ENCODE assay signal across 8 cellular contexts in genomic region chr5:141050622-141051525, GRCh38. TPM values are rescaled to one million over a fixed set of nuclear protein-coding genes. Genes with fewer than 3 reads are reported as not detected.
A peak's percentile ranks its signal among the peaks of the same experiment; 100 is the strongest.
DNase-seq lines count a peak whose midpoint lies in the region; ATAC-seq and TF ChIP-seq lines count a peak whose summit lies in the region.

TSS of gene PCDHB1 (plus strand) at chr5:141051374. CDS start at chr5:141051471, 97 bp downstream.

- in situ Hi-C loops in Panc1 (cut with HindIII; ENCODE audit: low pct_unique_long_range_greater_than_20kb, low sequenced_read_pairs), result no loop called here

- peaks cover 15% of the 10 kb centered on the region for H3K23me2 ChIP-seq in H9 (ENCODE audit: insufficient read length, low read depth, low read length, poor library complexity, severe bottlenecking)

- H3K18ac ChIP-seq in H9 (ENCODE audit: insufficient read length, low read depth, low read length), result peak within 1 kb of the TSS; percentile 19

- H2AK5ac ChIP-seq in H9 (ENCODE audit: insufficient read length, low read length), result no peak within 1 kb of the TSS

- TF ChIP-seq CTCF in H9 (conservative IDR thresholded peaks at IDR 0.05), result no peak
- TF ChIP-seq CTCF in Panc1 (IDR thresholded peaks at IDR 0.05), result no peak
- TF ChIP-seq CTCF in glutamatergic neuron (IDR thresholded peaks at IDR 0.05; ENCODE audit: partially characterized antibody, unreplicated experiment), result no peak

- H3K56ac ChIP-seq in H9 (ENCODE audit: insufficient read length, low read depth, low read length), result no peak within 1 kb of the TSS

- no peak within 1 kb of the TSS for H3K14ac ChIP-seq in H9 (ENCODE audit: insufficient read depth, low read length)

- no CpG with 5 or more reads among the region's 20 CpGs for WGBS in H9 (ENCODE audit: extremely low coverage, insufficient read length, low lambda C conversion rate)

- H3K9me3 Mint-ChIP-seq in H9 (no peaks in the 10 kb centered on the region), glutamatergic neuron (ENCODE audit: unreplicated experiment) (no peaks in the 10 kb centered on the region)

- intact Hi-C loops in Panc1 (cut with micrococcal nuclease; ENCODE audit: unreplicated experiment), result no loop called here

- H3K27me3 Mint-ChIP-seq in H9 (ENCODE audit: low read depth) (peaks cover 63% of the 10 kb centered on the region), glutamatergic neuron (ENCODE audit: unreplicated experiment) (peaks cover 6% of the 10 kb centered on the region)

- peak; percentile 64 for DNase-seq in H9
- no peak for DNase-seq in Panc1 (ENCODE audit: low read depth, low spot score)
- no peak for DNase-seq in glutamatergic neuron
- no peak for DNase-seq in activated CD4-positive, alpha-beta T cell treated with anti-CD3 and anti-CD28 coated beads for 48 hours
- no peak for DNase-seq in midbrain (lab: John Stamatoyannopoulos, UW)

- POLR2A ChIA-PET in Panc1 (lab: Charles Lee), result interaction anchor here (0.6 kb wide), 2 partner anchors 32 to 181 kb away, joined by 3 to 4 read pairs; no protein-coding TSS in a partner anchor

- H2BK120ac ChIP-seq in H9 (ENCODE audit: low read depth, low read length, poor library complexity, severe bottlenecking), result no peak within 1 kb of the TSS

- H3K9ac ChIP-seq in H9 (ENCODE audit: extremely low read depth, insufficient read length, low read length) (peak within 1 kb of the TSS; percentile 21), rectal smooth muscle tissue (ENCODE audit: low read length) (no peak within 1 kb of the TSS)

- H3K36me3 ChIP-seq in Panc1 (ENCODE audit: control insufficient read depth, insufficient read depth, low read length) (no peaks in the 10 kb centered on the region), rectal smooth muscle tissue (ENCODE audit: control insufficient read depth, insufficient read depth, low read length) (no peaks in the 10 kb centered on the region)

- H4K5ac ChIP-seq in H9 (ENCODE audit: insufficient read length, low read depth, low read length), result no peak within 1 kb of the TSS

- no peak within 1 kb of the TSS for H2BK5ac ChIP-seq in H9 (ENCODE audit: insufficient read length, low read length)

- no peak within 1 kb of the TSS for H3K27ac ChIP-seq in H9 (ENCODE audit: insufficient read length, low read depth, low read length)
- no peak within 1 kb of the TSS for H3K27ac ChIP-seq in Panc1 (ENCODE audit: low read length)
- no peak within 1 kb of the TSS for H3K27ac ChIP-seq in rectal smooth muscle tissue (ENCODE audit: low read depth, low read length)

- H2BK20ac ChIP-seq in H9 (ENCODE audit: low read depth, low read length, poor library complexity, severe bottlenecking), result no peak within 1 kb of the TSS

- peak within 1 kb of the TSS; percentile 98 for H2AFZ ChIP-seq in H9 (ENCODE audit: low read length)

- no peaks in the 10 kb centered on the region for H3K36me3 Mint-ChIP-seq in H9 (ENCODE audit: insufficient read depth in 1 of 3, low read depth in 3 of 3)
- H3K36me3 Mint-ChIP-seq in glutamatergic neuron (ENCODE audit: unreplicated experiment), result no peaks in the 10 kb centered on the region

- H3K4me1 Mint-ChIP-seq in H9 (peaks cover 15% of the 10 kb centered on the region in 2 experiments), glutamatergic neuron (ENCODE audit: low read depth, unreplicated experiment) (peaks cover 2% of the 10 kb centered on the region)

- no peak within 1 kb of the TSS for H3T11ph ChIP-seq in H9 (ENCODE audit: low read length)

- no peak within 1 kb of the TSS for H4K91ac ChIP-seq in H9 (ENCODE audit: insufficient read length, low read depth, low read length)

- H3K23ac ChIP-seq in H9 (ENCODE audit: insufficient read length, low read depth, low read length), result no peak within 1 kb of the TSS

- CTCF ChIA-PET in Panc1 (lab: Charles Lee), result no interaction called here

- peaks cover 3% of the 10 kb centered on the region; the same call in 1 of the 2 replicates for H3K4me1 ChIP-seq in H9 (ENCODE audit: insufficient read depth, low read length)
- H3K4me1 ChIP-seq in Panc1 (ENCODE audit: control insufficient read depth, insufficient read depth, low read length), result no peaks in the 10 kb centered on the region
- H3K4me1 ChIP-seq in rectal smooth muscle tissue (ENCODE audit: control insufficient read depth, insufficient read depth, low read length), result no peaks in the 10 kb centered on the region

- H3K4me3 ChIP-seq in Panc1 (ENCODE audit: low read depth in 2 of 2, low read length in 2 of 2) (peak within 1 kb of the TSS; percentile 43 to 67), rectal smooth muscle tissue (ENCODE audit: low read length) (peak within 1 kb of the TSS; percentile 79)

- no peak within 1 kb of the TSS for H2BK15ac ChIP-seq in H9 (ENCODE audit: low read depth, low read length)

- H3K4ac ChIP-seq in H9 (ENCODE audit: low read depth, low read length), result no peak within 1 kb of the TSS

- H3K4me3 Mint-ChIP-seq in H9, result peak within 1 kb of the TSS; percentile 76 to 83
- peak within 1 kb of the TSS; percentile 90 for H3K4me3 Mint-ChIP-seq in glutamatergic neuron (ENCODE audit: unreplicated experiment)

- peak; percentile 81 for ATAC-seq in Panc1
- ATAC-seq in GM21619 (IDR thresholded peaks at IDR 0.05; ENCODE audit: unreplicated experiment), result no peak
- ATAC-seq in GM21390 (IDR thresholded peaks at IDR 0.05; ENCODE audit: unreplicated experiment), result no peak

- no peak within 1 kb of the TSS for H2BK12ac ChIP-seq in H9 (ENCODE audit: insufficient read length, low read depth, low read length)

- H3K27ac Mint-ChIP-seq in H9 (peak within 1 kb of the TSS in 2 of 3 experiments; percentile 24 to 62; a peak in 4 of 7 replicates), glutamatergic neuron (ENCODE audit: unreplicated experiment) (no peak within 1 kb of the TSS)

- H3K4me2 ChIP-seq in H9 (ENCODE audit: insufficient read depth, insufficient read length, low read length), result peak within 1 kb of the TSS; percentile 97

- no peaks in the 10 kb centered on the region for H3K79me2 ChIP-seq in H9 (ENCODE audit: insufficient read depth, low read length)

- H3K27me3 ChIP-seq in H9 (ENCODE audit: insufficient read depth, low read length) (peaks cover 3% of the 10 kb centered on the region; the same call in 1 of the 2 replicates), Panc1 (ENCODE audit: control insufficient read depth, insufficient read depth, low read length) (peaks cover 2% of the 10 kb centered on the region; the same call in 1 of the 2 replicates), rectal smooth muscle tissue (ENCODE audit: control insufficient read depth, insufficient read depth, low read length) (no peaks in the 10 kb centered on the region)

- no peaks in the 10 kb centered on the region for H3K79me1 ChIP-seq in H9 (ENCODE audit: insufficient read depth, low read depth, low read length, poor library complexity, severe bottlenecking)

- no TSS peak for BruUV-seq in Panc1 (replicated peaks; lab: Mats Ljungman, UMichigan)

- no peak within 1 kb of the TSS for H4K8ac ChIP-seq in H9 (replicated peaks; ENCODE audit: insufficient read length, low read depth, low read length)

- H3K9me3 ChIP-seq in H9 (ENCODE audit: control insufficient read depth, low read depth, low read length), result no peaks in the 10 kb centered on the region
- no peaks in the 10 kb centered on the region for H3K9me3 ChIP-seq in Panc1 (ENCODE audit: control insufficient read depth, insufficient read depth, low read depth, low read length)

- no peaks in the 10 kb centered on the region for H4K20me1 ChIP-seq in H9 (ENCODE audit: control insufficient read depth, insufficient read depth, insufficient read length)

RNA-seq across cellular contexts. Expression of gene PCDHB1, which starts in this region (rescaled TPM):
- 0.07 and 0.11 TPM in 2 replicates for total RNA-seq in H9 (2021)
- 0.05 TPM for total RNA-seq in Panc1 (2021; ENCODE audit: unreplicated experiment)
- not detected for polyA plus RNA-seq in Panc1 (2012; ENCODE audit: insufficient read length)
- total RNA-seq in glutamatergic neuron (ENCODE audit: unreplicated experiment), result not detected

Comparison
In these comparisons a context has a peak if more than half of its experiments do, and no peak if none do; other contexts are left out.
1. Peak in DNase-seq, H3K9ac ChIP-seq and H3K4me2 ChIP-seq in H9; RNA of the gene not detected or under 1 TPM.
2. Peak in ATAC-seq and H3K4me3 ChIP-seq in Panc1; RNA of the gene not detected or under 1 TPM.